ENCODE assay signal across 17 cellular contexts in genomic region chr14:91365552-91365951, GRCh38. TPM values are rescaled to one million over a fixed set of nuclear protein-coding genes. Genes with fewer than 3 reads are reported as not detected.
DNase-seq lines count a peak whose midpoint lies in the region; ATAC-seq and TF ChIP-seq lines count a peak whose summit lies in the region.
"Had no signal": no experiment of that assay in that cellular context is flagged by ENCODE, and none has a peak within 500 bp of the region (broad histone marks: within the 10 kb centered on the region; RNA-seq: fewer than 3 reads in every experiment).

No MANE protein-coding gene starts in this region.

- no peak overlapping the region for H3K4me3 Mint-ChIP-seq in T-helper 2 cell treated with Interferon-gamma antibody and Interleukin-4, amounts not matched to agents 5 μg/mL and 100 μg/mL, for 36 hours
- peak overlapping the region; percentile 6 for H3K4me3 Mint-ChIP-seq in activated T-helper 17 cell treated with anti-CD3 and anti-CD28 coated beads, Interleukin-2, amount 50 U/mL, for 72 hours
- H3K4me3 Mint-ChIP-seq: GM23338 had no signal

- TF ChIP-seq CTCF in MM.1S (IDR thresholded peaks at IDR 0.05; ENCODE audit: low read length) (no peak), neutrophil (IDR thresholded peaks at IDR 0.05) (no peak)

- H3K36me3 ChIP-seq in MM.1S (replicated peaks; ENCODE audit: insufficient read depth, low read length): no peaks in the 10 kb centered on the region
- no peaks in the 10 kb centered on the region for H3K36me3 ChIP-seq in neutrophil
- H3K36me3 ChIP-seq: breast epithelium, right lobe of liver had no signal

- H3K4me3 ChIP-seq in MM.1S (ENCODE audit: low read length) (no peak overlapping the region), neutrophil (ENCODE audit: low read depth in 1 of 2, low read length in 1 of 2) (no peak overlapping the region)
- H3K4me3 ChIP-seq: A549, breast epithelium, GM23338, right lobe of liver had no signal

- peak overlapping the region; percentile 63 for H3K4me2 ChIP-seq in MM.1S (ENCODE audit: low read depth, low read length)
- H3K4me2 ChIP-seq: A549, GM23338 had no signal

- no peaks in the 10 kb centered on the region for H4K20me1 ChIP-seq in MM.1S (ENCODE audit: insufficient read depth, low read length)

- no peak overlapping the region for H2AFZ ChIP-seq in MM.1S (ENCODE audit: low read length)
- H2AFZ ChIP-seq: GM23338 had no signal

- H3K9me3 Mint-ChIP-seq in T-helper 2 cell treated with Interferon-gamma antibody and Interleukin-4, amounts not matched to agents 5 μg/mL and 100 μg/mL, for 36 hours: no peaks in the 10 kb centered on the region
- no peaks in the 10 kb centered on the region for H3K9me3 Mint-ChIP-seq in activated T-helper 17 cell treated with anti-CD3 and anti-CD28 coated beads, Interleukin-2, amount 50 U/mL, for 72 hours
- H3K9me3 Mint-ChIP-seq: GM23338 had no signal

- peaks cover 74% of the 10 kb centered on the region for H3K4me1 ChIP-seq in MM.1S (ENCODE audit: low read length)
- peaks cover 73 to 76% of the 10 kb centered on the region in 2 experiments for H3K4me1 ChIP-seq in neutrophil (ENCODE audit: control insufficient read depth in 1 of 2, insufficient read depth in 1 of 2, low read depth in 1 of 2, low read length in 1 of 2)
- H3K4me1 ChIP-seq: A549, breast epithelium had no signal

- peaks cover 12% of the 10 kb centered on the region for H3K36me3 Mint-ChIP-seq in T-helper 2 cell treated with Interferon-gamma antibody and Interleukin-4, amounts not matched to agents 5 μg/mL and 100 μg/mL, for 36 hours (ENCODE audit: low read depth)
- peaks cover 17% of the 10 kb centered on the region for H3K36me3 Mint-ChIP-seq in activated T-helper 17 cell treated with anti-CD3 and anti-CD28 coated beads, Interleukin-2, amount 50 U/mL, for 72 hours (ENCODE audit: low read depth)

- H3K27ac ChIP-seq in MM.1S (ENCODE audit: low read length) (peak overlapping the region; percentile 100), neutrophil (peak overlapping the region; percentile 3)
- H3K27ac ChIP-seq: A549, right lobe of liver had no signal

- no peak for DNase-seq in T-helper 2 cell treated with Interferon-gamma antibody and Interleukin-4, amounts not matched to agents 5 μg/mL and 100 μg/mL, for 36 hours (ENCODE audit: low spot score)
- DNase-seq in T-helper 2 cell (no peak), MM.1S (peak; percentile 4), dedifferentiated amniotic fluid mesenchymal stem cell (ENCODE audit: extremely low spot score) (no peak), 8988T (no peak)
- DNase-seq in activated CD4-positive, CD25-positive, alpha-beta regulatory T cell treated with anti-CD3 and anti-CD28 coated beads, Interleukin-2, amount 50 U/mL, for 72 hours: no peak
- DNase-seq: Calu3; left ventricle myocardium superior; NCI-H345; stimulated activated CD4-positive, alpha-beta T cell treated with anti-CD3 and anti-CD28 coated beads, Interleukin-2, amount 100 ng/mL, for 48 hours; trophoblast cell had no signal

- no peaks in the 10 kb centered on the region for H3K9me2 ChIP-seq in MM.1S (replicated peaks; ENCODE audit: insufficient read depth, low read length)

- peak overlapping the region; percentile 86 for H3K9ac ChIP-seq in MM.1S (ENCODE audit: low read length)

- peaks cover 69% of the 10 kb centered on the region for H3K4me1 Mint-ChIP-seq in T-helper 2 cell treated with Interferon-gamma antibody and Interleukin-4, amounts not matched to agents 5 μg/mL and 100 μg/mL, for 36 hours (ENCODE audit: low read depth)
- peaks cover 43% of the 10 kb centered on the region for H3K4me1 Mint-ChIP-seq in activated T-helper 17 cell treated with anti-CD3 and anti-CD28 coated beads, Interleukin-2, amount 50 U/mL, for 72 hours

- H3K27me3 ChIP-seq in MM.1S (replicated peaks; ENCODE audit: insufficient read depth, low read length): no peaks in the 10 kb centered on the region
- no peaks in the 10 kb centered on the region for H3K27me3 ChIP-seq in neutrophil
- H3K27me3 ChIP-seq: breast epithelium, right lobe of liver had no signal

- peaks cover 93% of the 10 kb centered on the region for H3K79me2 ChIP-seq in MM.1S (ENCODE audit: low read length)

- H3K27ac Mint-ChIP-seq in T-helper 2 cell treated with Interferon-gamma antibody and Interleukin-4, amounts not matched to agents 5 μg/mL and 100 μg/mL, for 36 hours: peak overlapping the region; percentile 70
- H3K27ac Mint-ChIP-seq in activated T-helper 17 cell treated with anti-CD3 and anti-CD28 coated beads, Interleukin-2, amount 50 U/mL, for 72 hours: peak overlapping the region; percentile 91
- H3K27ac Mint-ChIP-seq: GM23338 had no signal

- ATAC-seq in activated T-helper 17 cell treated with anti-CD3 and anti-CD28 coated beads, Interleukin-2, amount 50 U/mL, for 72 hours (replicated peaks): no peak
- ATAC-seq: A549, GM23338, left ventricle myocardium superior, right lobe of liver had no signal

- peaks cover 63% of the 10 kb centered on the region for H3F3A ChIP-seq in MM.1S (ENCODE audit: insufficient read depth, low read length)

- no peaks in the 10 kb centered on the region for H3K9me3 ChIP-seq in MM.1S (replicated peaks; ENCODE audit: insufficient read depth, low read length)
- no peaks in the 10 kb centered on the region for H3K9me3 ChIP-seq in neutrophil
- H3K9me3 ChIP-seq: A549, breast epithelium, right lobe of liver had no signal

- no peaks in the 10 kb centered on the region for H3K27me3 Mint-ChIP-seq in T-helper 2 cell treated with Interferon-gamma antibody and Interleukin-4, amounts not matched to agents 5 μg/mL and 100 μg/mL, for 36 hours (ENCODE audit: low read depth)
- no peaks in the 10 kb centered on the region for H3K27me3 Mint-ChIP-seq in activated T-helper 17 cell treated with anti-CD3 and anti-CD28 coated beads, Interleukin-2, amount 50 U/mL, for 72 hours

RNA-seq across cellular contexts. Expression of gene CCDC88C, which starts 52.1 kb away (rescaled TPM):
- total RNA-seq in activated T-helper 17 cell treated with anti-CD3 and anti-CD28 coated beads, Interleukin-2, amount 50 U/mL, for 72 hours: 100 to 1,000 TPM; 143 to 172 TPM
